Comparison of ENCODE assay signal across 9 cellular contexts in the genomic region with DNA sequence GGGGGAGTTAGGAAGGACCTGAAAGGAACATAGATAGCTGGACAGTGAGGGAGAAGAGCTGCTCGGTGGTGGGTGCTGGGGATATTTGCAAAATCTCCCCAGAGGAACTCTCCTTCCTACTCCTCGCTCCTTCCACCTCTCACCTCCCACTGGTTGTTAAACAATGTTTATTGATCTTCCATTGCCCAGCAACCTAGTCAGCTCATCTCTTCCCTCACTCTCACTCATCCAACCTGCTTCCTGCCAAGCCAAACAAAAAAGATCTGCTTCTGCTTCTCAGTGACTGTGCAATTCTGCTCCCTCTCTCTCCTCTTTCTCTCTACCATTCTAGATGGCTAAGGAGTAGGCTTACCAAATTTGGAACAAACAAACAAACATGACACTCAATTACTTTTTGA.
DNase-seq lines count a peak whose midpoint lies in the region; ATAC-seq, FAIRE-seq and TF ChIP-seq lines count a peak whose summit lies in the region.
"Had no signal": no experiment of that assay in that cellular context is flagged by ENCODE, and none has a peak within 500 bp of the region (broad histone marks: within the 10 kb centered on the region; RNA-seq: fewer than 3 reads in every experiment).

No MANE protein-coding gene starts in this region.

- H3K36me3 ChIP-seq in K562 (ENCODE audit: control insufficient read depth, insufficient read depth, low read length) (no peaks in the 10 kb centered on the region), right lobe of liver (peaks cover 0 to 27% (median 0%) of the 10 kb centered on the region in 4 donors), small intestine (ENCODE audit: control insufficient read depth in 2 of 2, insufficient read depth in 2 of 2, low read length in 2 of 2) (no peaks in the 10 kb centered on the region)

- TF ChIP-seq EP300 in K562 (IDR thresholded peaks at IDR 0.05; ENCODE audit: low read length): no peak

- no peak for ATAC-seq in K562
- ATAC-seq in right lobe of liver: peak; percentile 81 to 89 (median 86)

- 0% methylated on average over 1 of the region's 2 CpGs for WGBS in K562 (ENCODE audit: insufficient coverage, low coverage, missing lambda C conversion rate)
- whole genome bisulfite sequencing in right lobe of liver (ENCODE audit: insufficient coverage, low coverage, low lambda C conversion rate, missing lambda C conversion rate): 17% methylated on average over 2 of the region's 2 CpGs
- 69 to 88% (median 78%) methylated on average over 2 of the region's 2 CpGs for WGBS in small intestine, 3 donors

- intact Hi-C loops in K562 (cut with micrococcal nuclease) (no loop called here), right lobe of liver (cut with DNase I) (no loop called here)

- H3K79me2 ChIP-seq in K562 (ENCODE audit: control insufficient read depth, insufficient read depth, low read length): no peaks in the 10 kb centered on the region

- H3K4me3 ChIP-seq in K562: no peak overlapping the region
- H3K4me3 ChIP-seq in right lobe of liver: no peak overlapping the region
- H3K4me3 ChIP-seq in small intestine (ENCODE audit: low read depth in 1 of 2, low read length in 2 of 2): no peak overlapping the region

- TF ChIP-seq CTCF in AG09319 (IDR thresholded peaks at IDR 0.05; ENCODE audit: low read depth, low read length) (no peak), K562 (IDR thresholded peaks at IDR 0.05 in 2 of 3, conservative IDR thresholded peaks at IDR 0.05 in 1 of 3; ENCODE audit: insufficient read depth in 2 of 3, low read depth in 1 of 3, low read length in 3 of 3) (no peak), right lobe of liver (IDR thresholded peaks at IDR 0.05) (no peak)

- TF ChIP-seq RAD21 in K562 (CRISPR knock-in tag; conservative IDR thresholded peaks at IDR 0.05 in 1 of 2, IDR thresholded peaks at IDR 0.05 in 1 of 2): no peak

- CTCF ChIA-PET in K562 (lab: Yijun Ruan, JAX; ENCODE audit: low intra/inter-chr PET ratio): no interaction called here

- POLR2A ChIA-PET in K562 (lab: Yijun Ruan, JAX): interaction anchor here (0.6 kb wide), 1 partner anchor 16 kb away, joined by 4 read pairs; no protein-coding TSS in a partner anchor

- in situ Hi-C loops in K562 (cut with MboI): no loop called here

- no TSS peak for BruUV-seq in K562 (replicated peaks; lab: Mats Ljungman, UMichigan)

- H3K27ac ChIP-seq in K562 (ENCODE audit: extremely low read depth, low read depth, low read length) (no peak overlapping the region), right lobe of liver (peak overlapping the region; percentile 88 to 96 (median 90)), small intestine (ENCODE audit: low read depth in 1 of 2, low read length in 1 of 2) (peak overlapping the region in 1 of 2 donors; percentile 87)

- H2AFZ ChIP-seq in K562 (ENCODE audit: low read depth, low read length): no peak overlapping the region

- no peak for TF ChIP-seq POLR2A in K562 (conservative IDR thresholded peaks at IDR 0.05)
- TF ChIP-seq POLR2A in right lobe of liver (IDR thresholded peaks at IDR 0.05): no peak

- peak; percentile 49 for DNase-seq in AG09319 (ENCODE audit: extremely low read depth, low read depth)
- peak; percentile 64 for DNase-seq in HT-29 (ENCODE audit: low spot score)
- DNase-seq in K562 (ENCODE audit: extremely low read depth in 1 of 4, low spot score in 3 of 4): no peak
- DNase-seq in right lobe of liver: peak in 1 of 3 donors; percentile 65
- no peak for DNase-seq in inferior parietal cortex (ENCODE audit: extremely low spot score)
- DNase-seq in NCI-H1694 treated with DMSO at 0.1 percent for 48 hours (lab: John Stamatoyannopoulos, UW): no peak
- DNase-seq in small intestine: no peak
- no peak for DNase-seq in stimulated activated naive CD4-positive, alpha-beta T cell treated with Interleukin-2 at 50 U/mL for 16 hours (lab: John Stamatoyannopoulos, UW)
- DNase-seq: activated B cell treated with CpG ODN at 0.5 μM for 24 hours had no signal

- H3K9me3 ChIP-seq in K562 (replicated peaks; ENCODE audit: control insufficient read depth, insufficient read depth, low read depth, low read length): no peaks in the 10 kb centered on the region
- no peaks in the 10 kb centered on the region for H3K9me3 ChIP-seq in right lobe of liver
- H3K9me3 ChIP-seq in small intestine (ENCODE audit: control insufficient read depth, low read depth): no peaks in the 10 kb centered on the region

- no peaks in the 10 kb centered on the region for H3K9me1 ChIP-seq in K562 (ENCODE audit: control insufficient read depth, insufficient read depth, low read length)

- H4K20me1 ChIP-seq in K562 (replicated peaks; ENCODE audit: control insufficient read depth, insufficient read depth, low read length): no peaks in the 10 kb centered on the region

- no peak overlapping the region for H3K9ac ChIP-seq in K562 (ENCODE audit: insufficient read depth in 1 of 2, low read depth in 2 of 2, low read length in 2 of 2)

- no peak for FAIRE-seq in K562 (lab: Jason Lieb, UNC)
- FAIRE-seq in small intestine (lab: Jason Lieb, UNC): no peak

- no peaks in the 10 kb centered on the region; a peak in 2 of 5 replicates for H3K4me1 ChIP-seq in K562 (replicated peaks in 1 of 2; ENCODE audit: control insufficient read depth in 2 of 2, insufficient read depth in 2 of 2, low read length in 2 of 2)
- H3K4me1 ChIP-seq in right lobe of liver: peaks cover 0 to 31% (median 8%) of the 10 kb centered on the region in 4 donors
- H3K4me1 ChIP-seq in small intestine (ENCODE audit: control insufficient read depth in 2 of 2, insufficient read depth in 1 of 2, low read depth in 1 of 2, low read length in 1 of 2): no peaks in the 10 kb centered on the region

- H3K27me3 ChIP-seq in K562 (ENCODE audit: control insufficient read depth in 2 of 2, insufficient read depth in 2 of 2, low read length in 2 of 2): peaks cover 2 to 4% of the 10 kb centered on the region in 2 experiments; a peak in 3 of 5 replicates
- no peaks in the 10 kb centered on the region for H3K27me3 ChIP-seq in right lobe of liver
- no peaks in the 10 kb centered on the region for H3K27me3 ChIP-seq in small intestine (ENCODE audit: control insufficient read depth in 2 of 2, insufficient read depth in 2 of 2, low read length in 2 of 2)

- no peak overlapping the region for H3K4me2 ChIP-seq in K562 (ENCODE audit: insufficient read depth, low read length)

TF ChIP-seq in K562, 482 proteins besides CTCF, POLR2A, EP300 and RAD21 (continues in another document):
- no peak for TF ChIP-seq KDM1A (IDR thresholded peaks at IDR 0.05)
- no peak for TF ChIP-seq ESRRA (IDR thresholded peaks at IDR 0.05; ENCODE audit: borderline replicate concordance, low read depth)
- TF ChIP-seq ARNT (IDR thresholded peaks at IDR 0.05): no peak
- TF ChIP-seq ZFPM2 (CRISPR knock-in tag; IDR thresholded peaks at IDR 0.05): no peak
- no peak for TF ChIP-seq SMC3 (conservative IDR thresholded peaks at IDR 0.05; ENCODE audit: insufficient read depth, low read depth, low read length)
- peak; percentile 87 for TF ChIP-seq MAFG (tag; conservative IDR thresholded peaks at IDR 0.05)
- TF ChIP-seq TCFL5 (CRISPR knock-in tag; conservative IDR thresholded peaks at IDR 0.05): no peak
- TF ChIP-seq ELF2 (CRISPR knock-in tag; IDR thresholded peaks at IDR 0.05): no peak
- TF ChIP-seq ZBTB43 (CRISPR knock-in tag; IDR thresholded peaks at IDR 0.05): no peak
- TF ChIP-seq MITF (IDR thresholded peaks at IDR 0.05): no peak
- no peak for TF ChIP-seq ATF7 (IDR thresholded peaks at IDR 0.05)
- TF ChIP-seq, protein P1, sequence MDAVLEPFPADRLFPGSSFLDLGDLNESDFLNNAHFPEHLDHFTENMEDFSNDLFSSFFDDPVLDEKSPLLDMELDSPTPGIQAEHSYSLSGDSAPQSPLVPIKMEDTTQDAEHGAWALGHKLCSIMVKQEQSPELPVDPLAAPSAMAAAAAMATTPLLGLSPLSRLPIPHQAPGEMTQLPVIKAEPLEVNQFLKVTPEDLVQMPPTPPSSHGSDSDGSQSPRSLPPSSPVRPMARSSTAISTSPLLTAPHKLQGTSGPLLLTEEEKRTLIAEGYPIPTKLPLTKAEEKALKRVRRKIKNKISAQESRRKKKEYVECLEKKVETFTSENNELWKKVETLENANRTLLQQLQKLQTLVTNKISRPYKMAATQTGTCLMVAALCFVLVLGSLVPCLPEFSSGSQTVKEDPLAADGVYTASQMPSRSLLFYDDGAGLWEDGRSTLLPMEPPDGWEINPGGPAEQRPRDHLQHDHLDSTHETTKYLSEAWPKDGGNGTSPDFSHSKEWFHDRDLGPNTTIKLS (IDR thresholded peaks at IDR 0.05; ENCODE audit: borderline replicate concordance, low read depth): no peak
- TF ChIP-seq CBX2 (IDR thresholded peaks at IDR 0.05; ENCODE audit: insufficient read depth, low read length, poor library complexity, severe bottlenecking): no peak

Comparison
In these comparisons a context has a peak if more than half of its experiments do, and no peak if none do; other contexts are left out.
1. DNase-seq: peak in AG09319 (single experiment) and HT-29 (single experiment); none in K562 (0 of 4), inferior parietal cortex (single experiment), NCI-H1694 treated with DMSO at 0.1 percent for 48 hours (single experiment), small intestine (single experiment) and stimulated activated naive CD4-positive, alpha-beta T cell treated with Interleukin-2 at 50 U/mL for 16 hours (single experiment).